8 cellular contexts compared by ENCODE assay signal in the genomic region with DNA sequence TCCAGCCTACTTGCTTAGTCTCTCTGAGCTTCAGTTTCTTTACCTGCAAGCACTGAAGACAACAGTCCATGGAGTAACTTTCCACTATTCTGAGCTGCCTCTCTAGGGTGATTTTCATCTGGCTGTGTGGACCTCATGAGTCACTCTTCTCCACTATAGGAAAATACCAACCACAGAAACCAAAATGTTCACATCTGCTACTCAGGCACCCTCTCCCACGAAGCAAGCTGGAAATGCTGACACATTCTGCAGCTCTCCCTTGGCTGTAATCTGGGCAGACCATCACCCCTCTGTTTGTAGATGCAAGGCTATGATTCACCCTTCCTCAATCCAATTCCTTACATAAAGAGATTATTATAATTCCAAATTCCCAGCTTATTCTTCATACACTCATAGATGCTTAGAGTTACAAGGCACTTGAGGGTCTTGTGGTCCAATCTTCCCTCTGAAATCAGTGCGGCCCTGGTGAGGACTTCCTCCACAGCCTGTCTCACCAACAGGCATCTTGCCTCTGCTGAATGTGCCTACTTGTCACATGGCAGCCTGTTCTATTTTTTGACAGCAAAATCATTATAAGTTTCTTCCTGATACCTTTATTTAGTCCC.
DNase-seq lines count a peak whose midpoint lies in the region; ATAC-seq and TF ChIP-seq lines count a peak whose summit lies in the region.

No MANE protein-coding gene starts in this region.

- peak overlapping the region; percentile 98 for H2BK20ac ChIP-seq in IMR-90 (ENCODE audit: low read depth, low read length)

- TF ChIP-seq RAD21 in IMR-90 (IDR thresholded peaks at IDR 0.05; ENCODE audit: low read length), result peak; percentile 22

- WGBS in IMR-90 (ENCODE audit: extremely low coverage in 2 of 2, insufficient read length in 1 of 2), 2 experiments, result no CpG with 5 or more reads among the region's 2 CpGs

- no peaks in the 10 kb centered on the region for H3K79me1 ChIP-seq in IMR-90 (ENCODE audit: low read depth in 1 of 2, low read length in 2 of 2)

- POLR2A ChIA-PET in IMR-90 (lab: Charles Lee; ENCODE audit: unreplicated experiment), result interaction anchor here (0.5 to 1.1 kb wide), 3 partner anchors 14 to 98 kb away, joined by 4 to 8 read pairs (median 5); no protein-coding TSS in a partner anchor

- H3K9me1 ChIP-seq in IMR-90 (ENCODE audit: insufficient read depth, low read length), result peaks cover 12% of the 10 kb centered on the region

- TF ChIP-seq CTCF in IMR-90 (conservative IDR thresholded peaks at IDR 0.05; ENCODE audit: low read depth, low read length), result no peak

- CTCF ChIA-PET in IMR-90 (lab: Yijun Ruan, JAX), result interaction anchor here (0.7 to 1.7 kb wide), 4 partner anchors 15 to 546 kb away, joined by 3 to 7 read pairs (median 5); no protein-coding TSS in a partner anchor

- no peaks in the 10 kb centered on the region for H4K20me1 ChIP-seq in IMR-90 (ENCODE audit: insufficient read depth, low read length)

- H3K27ac ChIP-seq in IMR-90 (ENCODE audit: insufficient read depth, low read length), result peak overlapping the region; percentile 89

- no peaks in the 10 kb centered on the region for H3K36me3 ChIP-seq in IMR-90 (ENCODE audit: control insufficient read depth, insufficient read depth, low read length)

- peak overlapping the region; percentile 91 for H2BK5ac ChIP-seq in IMR-90 (ENCODE audit: low read depth, low read length, poor library complexity, severe bottlenecking)

- H3K4me3 ChIP-seq in IMR-90 (ENCODE audit: insufficient read depth, low read depth, low read length) (no peak overlapping the region), skeletal muscle cell (ENCODE audit: low read depth, low read length) (no peak overlapping the region)

- peak overlapping the region; percentile 98 for H2BK120ac ChIP-seq in IMR-90 (ENCODE audit: low read depth, low read length)

- H3K9me3 ChIP-seq in IMR-90 (ENCODE audit: control insufficient read depth, insufficient read depth, low read length), result no peaks in the 10 kb centered on the region

- dilution Hi-C loops in IMR-90 (cut with HindIII; ENCODE audit: low sequenced_read_pairs, unreplicated experiment), result no loop called here

- peak overlapping the region; percentile 42; the same call in 1 of the 2 replicates for H3K4me2 ChIP-seq in IMR-90 (ENCODE audit: low read depth, low read length)

- H2AK5ac ChIP-seq in IMR-90 (ENCODE audit: low read depth, low read length), result peak overlapping the region; percentile 98

- H4K5ac ChIP-seq in IMR-90 (ENCODE audit: low read depth, low read length), result peak overlapping the region; percentile 54

- H3K9ac ChIP-seq in IMR-90 (ENCODE audit: low read depth, low read length), result peak overlapping the region; percentile 16; the same call in 1 of the 2 replicates

- H4K8ac ChIP-seq in IMR-90 (ENCODE audit: low read depth in 2 of 2, low read length in 2 of 2), result peak overlapping the region; percentile 17 to 93

- H2AK9ac ChIP-seq in IMR-90 (replicated peaks; ENCODE audit: low read depth, low read length, poor library complexity), result peak overlapping the region; percentile 95

- H3K56ac ChIP-seq in IMR-90 (ENCODE audit: extremely low read depth, insufficient read depth, low read length), result peak overlapping the region; percentile 83

- H3K18ac ChIP-seq in IMR-90 (ENCODE audit: low read depth, low read length), result peak overlapping the region; percentile 83

- peak overlapping the region; percentile 94 for H4K91ac ChIP-seq in IMR-90 (ENCODE audit: insufficient read depth, low read depth, low read length)

- intact Hi-C loops in IMR-90 (cut with micrococcal nuclease), result loop anchor here (5.0 kb wide), 3 partner anchors 101 to 491 kb away; no protein-coding TSS in a partner anchor

- BruUV-seq in IMR-90 (replicated peaks; lab: Mats Ljungman, UMichigan), result no TSS peak

- H3K14ac ChIP-seq in IMR-90 (replicated peaks; ENCODE audit: low read depth, low read length), result peak overlapping the region; percentile 83

- H3K4ac ChIP-seq in IMR-90 (ENCODE audit: low read depth, low read length), result peak overlapping the region; percentile 94

- H3K4me1 ChIP-seq in IMR-90 (ENCODE audit: control insufficient read depth, insufficient read depth, low read length), result peaks cover 12% of the 10 kb centered on the region

- DNase-seq in IMR-90 (peak; percentile 100), astrocyte of the hippocampus (ENCODE audit: low read depth, low spot score) (peak; percentile 98), skeletal muscle cell (ENCODE audit: low read depth) (peak; percentile 99), NCI-H1048 (lab: John Stamatoyannopoulos, UW) (no peak)
- no peak for DNase-seq in activated effector memory CD4-positive, alpha-beta T cell treated with anti-CD3 and anti-CD28 coated beads, Interleukin-2, amount 50 U/mL, for 16 hours

- ATAC-seq in GM18499 (IDR thresholded peaks at IDR 0.05; ENCODE audit: insufficient read depth, unreplicated experiment) (peak; percentile 95), GM21717 (IDR thresholded peaks at IDR 0.05; ENCODE audit: unreplicated experiment) (peak; percentile 91), IMR-90 (ENCODE audit: low read depth) (peak; percentile 95), HG02970 (IDR thresholded peaks at IDR 0.05; ENCODE audit: low FRiP score, unreplicated experiment) (no peak)

- in situ Hi-C loops in IMR-90 (cut with MboI; ENCODE audit: low sequenced_read_pairs), result no loop called here

- no peak for TF ChIP-seq POLR2A in IMR-90 (IDR thresholded peaks at IDR 0.05; ENCODE audit: low read depth, low read length)

- H2AFZ ChIP-seq in IMR-90 (replicated peaks; ENCODE audit: low read length, poor library complexity), result peak overlapping the region; percentile 84

- peak overlapping the region; percentile 77; the same call in 1 of the 2 replicates for H3K23ac ChIP-seq in IMR-90 (ENCODE audit: low read depth, low read length)

- no peaks in the 10 kb centered on the region for H3K27me3 ChIP-seq in IMR-90 (ENCODE audit: control insufficient read depth, insufficient read depth, low read length)

- H2BK15ac ChIP-seq in IMR-90 (ENCODE audit: low read depth, low read length), result peak overlapping the region; percentile 97; the same call in 1 of the 3 replicates

TF ChIP-seq in IMR-90, 13 proteins besides CTCF, POLR2A, EP300 and RAD21:
- TF ChIP-seq FOS (IDR thresholded peaks at IDR 0.05; ENCODE audit: low read depth, low read length) (peak; percentile 99), CHD1 (IDR thresholded peaks at IDR 0.05; ENCODE audit: low read depth, low read length) (no peak), BHLHE40 (IDR thresholded peaks at IDR 0.05; ENCODE audit: low read depth, low read length) (peak; percentile 78), MXI1 (IDR thresholded peaks at IDR 0.05; ENCODE audit: borderline replicate concordance, low read depth, low read length) (no peak), CEBPB (IDR thresholded peaks at IDR 0.05; ENCODE audit: low read depth, low read length) (peak; percentile 72), SMC3 (IDR thresholded peaks at IDR 0.05; ENCODE audit: low read depth, low read length) (peak; percentile 33), USF2 (IDR thresholded peaks at IDR 0.05; ENCODE audit: low read depth, low read length) (no peak), NFE2L2 (IDR thresholded peaks at IDR 0.05; ENCODE audit: low read depth, low read length) (peak; percentile 94), MAFK (IDR thresholded peaks at IDR 0.05; ENCODE audit: low read depth, low read length) (peak; percentile 91), RFX5 (IDR thresholded peaks at IDR 0.05; ENCODE audit: low read depth, low read length) (no peak), RCOR1 (IDR thresholded peaks at IDR 0.05; ENCODE audit: insufficient replicate concordance, low read length) (peak; percentile 89), ELK1 (IDR thresholded peaks at IDR 0.05; ENCODE audit: borderline replicate concordance, low read depth, low read length) (no peak), MAZ (IDR thresholded peaks at IDR 0.05; ENCODE audit: borderline replicate concordance, low read depth, low read length) (no peak)

Comparison
In these comparisons a context has a peak if more than half of its experiments do, and no peak if none do; other contexts are left out.
1. DNase-seq: peak in IMR-90 (single experiment), astrocyte of the hippocampus (single experiment) and skeletal muscle cell (single experiment); none in NCI-H1048 (single experiment) and activated effector memory CD4-positive, alpha-beta T cell treated with anti-CD3 and anti-CD28 coated beads, Interleukin-2, amount 50 U/mL, for 16 hours (single experiment).